8 cellular contexts compared by ENCODE assay signal in the genomic region with DNA sequence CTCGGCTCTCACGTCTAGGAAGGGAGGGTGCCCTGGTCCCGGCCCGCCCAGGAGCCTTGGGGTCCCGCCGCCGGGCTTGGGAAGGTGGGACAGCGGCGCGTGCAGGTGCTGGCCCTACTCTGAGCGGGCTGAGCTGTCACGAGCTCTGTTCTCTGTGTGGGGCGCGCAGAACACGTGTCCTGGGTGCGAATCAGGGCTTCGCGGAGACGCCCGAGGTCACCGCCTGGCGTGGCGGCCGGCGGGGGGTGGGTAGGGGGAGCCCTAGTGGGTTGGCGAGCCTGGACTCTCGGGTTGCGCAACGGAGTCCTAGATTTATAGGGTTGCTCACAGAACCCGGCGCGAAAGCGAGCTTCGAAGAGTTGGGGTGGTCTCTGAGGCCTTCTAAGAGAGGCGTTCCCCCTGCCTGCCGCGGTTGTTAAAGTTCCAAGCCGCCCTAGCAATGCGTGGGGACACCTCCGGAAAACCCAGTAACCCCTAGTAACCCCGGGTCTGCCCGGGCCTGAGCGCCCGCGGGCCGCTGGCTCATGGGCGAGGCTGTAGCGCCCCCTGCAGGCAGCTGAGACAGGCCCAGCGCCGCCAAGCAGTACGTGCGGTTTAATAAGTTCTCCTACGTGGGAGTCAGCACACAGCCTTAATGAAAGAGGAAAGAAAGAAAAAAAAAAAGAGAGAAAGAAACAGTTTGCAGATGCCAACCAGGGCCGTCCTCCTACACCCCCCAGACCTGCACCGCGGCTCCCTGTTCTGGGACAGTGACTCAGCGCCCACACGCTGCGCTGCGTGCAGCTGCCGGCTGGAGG. TPM values are rescaled to one million over a fixed set of nuclear protein-coding genes. Genes with fewer than 3 reads are reported as not detected.
DNase-seq lines count a peak whose midpoint lies in the region; ATAC-seq lines count a peak whose summit lies in the region.

No MANE protein-coding gene starts in this region.

- H3K4me1 ChIP-seq in mesendoderm (ENCODE audit: control insufficient read depth, low read depth, low read length) = peaks cover 13% of the 10 kb centered on the region

- peak overlapping the region; percentile 30 for H3K4me3 ChIP-seq in mesendoderm (ENCODE audit: low read length)

- no peaks in the 10 kb centered on the region for H3K9me3 Mint-ChIP-seq in effector memory CD8-positive, alpha-beta T cell

- peak overlapping the region; percentile 85 for H3K27ac ChIP-seq in mesendoderm (ENCODE audit: low read depth, low read length)

- peak overlapping the region; percentile 42 for H3K4ac ChIP-seq in mesendoderm (ENCODE audit: low read depth, low read length)

- no peaks in the 10 kb centered on the region for H3K79me1 ChIP-seq in mesendoderm (ENCODE audit: low read length)

- H3K36me3 ChIP-seq in mesendoderm (ENCODE audit: control insufficient read depth, insufficient read depth, low read length) = no peaks in the 10 kb centered on the region

- DNase-seq in AML-193 (lab: John Stamatoyannopoulos, UW) (peak; percentile 67 to 73), NCI-H82 (lab: John Stamatoyannopoulos, UW) (peak; percentile 80), mesendoderm (peak; percentile 92)
- DNase-seq in activated CD8-positive, alpha-beta memory T cell treated with anti-CD3 and anti-CD28 coated beads for 1 hour (ENCODE audit: extremely low read depth in 1 of 2, low read depth in 1 of 2) = peak; percentile 63 to 75
- DNase-seq in effector memory CD8-positive, alpha-beta T cell = peak; percentile 80 to 86 (median 83)
- peak; percentile 67 for DNase-seq in stimulated activated CD8-positive, alpha-beta memory T cell treated with anti-CD3 and anti-CD28 coated beads, Interleukin-15, amount 100 ng/mL, for 1 hour (ENCODE audit: low read depth)

- H2BK5ac ChIP-seq in mesendoderm (ENCODE audit: low read length) = no peak overlapping the region

- peak overlapping the region; percentile 32 to 56 for H3K27ac Mint-ChIP-seq in effector memory CD8-positive, alpha-beta T cell

- no peak overlapping the region for H3K23ac ChIP-seq in mesendoderm (ENCODE audit: low read length)

- no peak overlapping the region for H4K8ac ChIP-seq in mesendoderm (ENCODE audit: low read depth, low read length)

- WGBS in mesendoderm (ENCODE audit: extremely low coverage, insufficient coverage, low lambda C conversion rate) = no CpG with 5 or more reads among the region's 61 CpGs

- no peak overlapping the region for H2BK120ac ChIP-seq in mesendoderm (ENCODE audit: low read depth, low read length)

- no peak overlapping the region for H2BK15ac ChIP-seq in mesendoderm (replicated peaks; ENCODE audit: low read depth)

- no peak overlapping the region for H2AK5ac ChIP-seq in mesendoderm (ENCODE audit: low read length)

- peaks cover 7% of the 10 kb centered on the region for H3K36me3 Mint-ChIP-seq in effector memory CD8-positive, alpha-beta T cell (ENCODE audit: insufficient read depth)

- ATAC-seq in GM18868 (IDR thresholded peaks at IDR 0.05; ENCODE audit: unreplicated experiment) (peak; percentile 72), HG03135 (IDR thresholded peaks at IDR 0.05; ENCODE audit: unreplicated experiment) (peak; percentile 65)
- peak; percentile 72 for ATAC-seq in effector memory CD8-positive, alpha-beta T cell (replicated peaks)

- H3K18ac ChIP-seq in mesendoderm (ENCODE audit: low read length) = peak overlapping the region; percentile 70

- no peak overlapping the region for H4K5ac ChIP-seq in mesendoderm (ENCODE audit: low read length)

- H3K79me2 ChIP-seq in mesendoderm (ENCODE audit: control insufficient read depth, insufficient read depth, low read length) = peaks cover 20% of the 10 kb centered on the region

- H3K4me3 Mint-ChIP-seq in effector memory CD8-positive, alpha-beta T cell = peak overlapping the region; percentile 89 to 97

- peaks cover 32 to 42% of the 10 kb centered on the region in 2 donors for H3K4me1 Mint-ChIP-seq in effector memory CD8-positive, alpha-beta T cell (ENCODE audit: low read depth in 2 of 2)

- H3K4me2 ChIP-seq in mesendoderm (ENCODE audit: low read length) = peak overlapping the region; percentile 68

- no peaks in the 10 kb centered on the region for H3K27me3 ChIP-seq in mesendoderm (ENCODE audit: insufficient read depth, low read length, poor library complexity)

- peak overlapping the region; percentile 73 for H3K9ac ChIP-seq in mesendoderm (ENCODE audit: low read length)

- H3K56ac ChIP-seq in mesendoderm (ENCODE audit: low read length) = peak overlapping the region; percentile 88

- peaks cover 21 to 64% of the 10 kb centered on the region in 2 donors for H3K27me3 Mint-ChIP-seq in effector memory CD8-positive, alpha-beta T cell

RNA-seq across cellular contexts. Expression of gene ADM, which starts 2.7 kb away (rescaled TPM):
- 12.6 TPM for polyA plus RNA-seq in mesendoderm (2013, experiment 1 of 2)
- 15.2 TPM for polyA plus RNA-seq in mesendoderm (2013, experiment 2 of 2)

RNA-seq across cellular contexts. Expression of gene SBF2, which starts 13.6 kb away (rescaled TPM):
- 14.5 TPM for polyA plus RNA-seq in mesendoderm (2013, experiment 1 of 2)
- 15.3 TPM for polyA plus RNA-seq in mesendoderm (2013, experiment 2 of 2)

Comparison
In these comparisons a context has a peak if more than half of its experiments do, and no peak if none do; other contexts are left out.
1. Peak in every context shown above with its lines: DNase-seq, ATAC-seq, H3K4me3 ChIP-seq and H3K27ac ChIP-seq.